ENCODE assay signal across 8 cellular contexts in genomic region chr9:42798571-42798970, GRCh38.
DNase-seq lines count a peak whose midpoint lies in the region; ATAC-seq and TF ChIP-seq lines count a peak whose summit lies in the region.
"Not testable (repeated sequence)": the region's sequence is repeated elsewhere in the genome, so short reads cannot be mapped to it uniquely, and the experiment has no call there.

No MANE protein-coding gene starts in this region.

- intact Hi-C loops in Calu3 (cut with micrococcal nuclease; ENCODE audit: unreplicated experiment); PC-9 (cut with micrococcal nuclease; ENCODE audit: unreplicated experiment); left ventricle myocardium inferior (cut with micrococcal nuclease): not testable (repeated sequence)

- H3F3A ChIP-seq in PC-9 (ENCODE audit: insufficient read depth, low read depth), result not testable (repeated sequence)

- not testable (repeated sequence) for BruUV-seq in Calu3 (replicated peaks; lab: Mats Ljungman, UMichigan); PC-9 (replicated peaks; lab: Mats Ljungman, UMichigan)

- not testable (repeated sequence) for H4K20me1 ChIP-seq in PC-9 (ENCODE audit: insufficient read depth)

- H3K4me3 Mint-ChIP-seq in Calu3 (ENCODE audit: low read depth, unreplicated experiment), result not testable (repeated sequence)

- H3K4me1 Mint-ChIP-seq in Calu3 (ENCODE audit: low read depth, unreplicated experiment), result not testable (repeated sequence)

- CTCF ChIA-PET in Calu3 (lab: Charles Lee); PC-9 (lab: Charles Lee): not testable (repeated sequence)

- H2AFZ ChIP-seq in PC-9, result not testable (repeated sequence)

- not testable (repeated sequence) for H3K79me2 ChIP-seq in PC-9 (ENCODE audit: low read depth)

- H3K27me3 Mint-ChIP-seq in Calu3 (ENCODE audit: unreplicated experiment), result not testable (repeated sequence)

- not testable (repeated sequence) for H3K4me3 ChIP-seq in PC-9; brain microvascular endothelial cell (ENCODE audit: low read depth, low read length); left ventricle myocardium inferior; retinal pigment epithelial cell (ENCODE audit: low read length)

- not testable (repeated sequence) for H3K9me3 ChIP-seq in PC-9 (ENCODE audit: insufficient read depth, low read depth); left ventricle myocardium inferior (replicated peaks)

- peak; percentile 22 for DNase-seq in Calu3
- DNase-seq in PC-9, result peak in 1 of 2 experiments; percentile 7
- not testable (repeated sequence) for DNase-seq in brain microvascular endothelial cell; left ventricle myocardium inferior; retinal pigment epithelial cell (ENCODE audit: low read depth)

- not testable (repeated sequence) for H3K27ac ChIP-seq in PC-9; brain microvascular endothelial cell; left ventricle myocardium inferior (replicated peaks)

- not testable (repeated sequence) for H3K9me2 ChIP-seq in PC-9 (ENCODE audit: insufficient read depth)

- in situ Hi-C loops in brain microvascular endothelial cell (cut with HindIII; ENCODE audit: low pct_ligation_motif_present, low sequenced_read_pairs), result not testable (repeated sequence)

- TF ChIP-seq CTCF in Calu3 (IDR thresholded peaks at IDR 0.05; ENCODE audit: unreplicated experiment), result not testable (repeated sequence)
- peak; percentile 63 for TF ChIP-seq CTCF in PC-9 (conservative IDR thresholded peaks at IDR 0.05)
- peak; percentile 21 for TF ChIP-seq CTCF in brain microvascular endothelial cell (IDR thresholded peaks at IDR 0.05; ENCODE audit: low read depth, low read length, missing control alignments)
- TF ChIP-seq CTCF in left ventricle myocardium inferior (IDR thresholded peaks at IDR 0.05; ENCODE audit: borderline replicate concordance), result peak; percentile 51
- peak; percentile 10 for TF ChIP-seq CTCF in retinal pigment epithelial cell (conservative IDR thresholded peaks at IDR 0.05; ENCODE audit: low read depth, low read length)

- peak; percentile 52 for ATAC-seq in GM19324 (IDR thresholded peaks at IDR 0.05; ENCODE audit: low FRiP score, unreplicated experiment)
- ATAC-seq in HG02623 (IDR thresholded peaks at IDR 0.05; ENCODE audit: unreplicated experiment), result peak; percentile 70
- ATAC-seq in HG03432 (IDR thresholded peaks at IDR 0.05; ENCODE audit: unreplicated experiment), result peak; percentile 78

- not testable (repeated sequence) for H3K36me3 ChIP-seq in PC-9 (ENCODE audit: low read depth); brain microvascular endothelial cell (replicated peaks); left ventricle myocardium inferior

- H3K4me2 ChIP-seq in PC-9, result not testable (repeated sequence)

- not testable (repeated sequence) for H3K4me1 ChIP-seq in PC-9 (replicated peaks; ENCODE audit: insufficient read depth); left ventricle myocardium inferior

- not testable (repeated sequence) for H3K36me3 Mint-ChIP-seq in Calu3 (ENCODE audit: insufficient read depth, unreplicated experiment)

- H3K27me3 ChIP-seq in PC-9 (ENCODE audit: insufficient read depth, low read depth); brain microvascular endothelial cell (replicated peaks); left ventricle myocardium inferior (ENCODE audit: low read depth): not testable (repeated sequence)

- H3K27ac Mint-ChIP-seq in Calu3 (ENCODE audit: unreplicated experiment), result not testable (repeated sequence)

- not testable (repeated sequence) for H3K9me3 Mint-ChIP-seq in Calu3 (ENCODE audit: low read depth, unreplicated experiment)

- POLR2A ChIA-PET in PC-9 (lab: Charles Lee; ENCODE audit: unreplicated experiment), result not testable (repeated sequence)
